In the genomic region with DNA sequence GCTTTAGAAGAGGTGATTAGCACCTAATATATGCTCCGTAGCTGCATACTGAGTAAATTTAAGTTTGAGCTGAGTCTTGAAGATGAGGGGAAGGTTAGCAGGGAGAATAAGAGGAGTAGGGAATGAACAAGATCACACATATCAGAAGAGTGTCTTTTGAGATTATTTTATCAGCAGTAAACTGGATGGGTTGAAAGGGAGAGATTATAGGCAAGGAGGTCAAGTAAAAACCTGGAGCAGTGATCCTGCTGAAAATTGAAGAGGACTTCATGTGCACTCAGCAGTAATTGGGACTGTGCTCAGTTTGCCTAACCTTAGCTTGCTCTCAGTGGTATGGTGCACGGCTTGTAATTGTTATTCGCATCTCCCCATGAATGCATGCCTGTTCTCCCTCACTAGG, we compare ENCODE assay signal across 20 cellular contexts.
DNase-seq lines count a peak whose midpoint lies in the region; ATAC-seq, FAIRE-seq and TF ChIP-seq lines count a peak whose summit lies in the region.
"Had no signal": no experiment of that assay in that cellular context is flagged by ENCODE, and none has a peak within 500 bp of the region (broad histone marks: within the 10 kb centered on the region; RNA-seq: fewer than 3 reads in every experiment).

No MANE protein-coding gene starts in this region.

- no peak for TF ChIP-seq EP300 in suprapubic skin (IDR thresholded peaks at IDR 0.05)

- H3K4me2 ChIP-seq in neural progenitor cell = no peak overlapping the region
- H3K4me2 ChIP-seq: BLaER1 had no signal

- no peak for TF ChIP-seq POLR2A in GM12892 (IDR thresholded peaks at IDR 0.05; ENCODE audit: low read depth, low read length)
- TF ChIP-seq POLR2A in suprapubic skin (IDR thresholded peaks at IDR 0.05) = no peak

- H3K9me3 Mint-ChIP-seq in chondrocyte (ENCODE audit: low read depth) (no peaks in the 10 kb centered on the region), neural progenitor cell (no peaks in the 10 kb centered on the region), nephron progenitor cell (no peaks in the 10 kb centered on the region)
- H3K9me3 Mint-ChIP-seq: CD8-positive, alpha-beta T cell; HFFc6 had no signal

- no peaks in the 10 kb centered on the region for H3F3A ChIP-seq in neural progenitor cell (ENCODE audit: low read depth)

- no peak for TF ChIP-seq CTCF in chondrocyte (IDR thresholded peaks at IDR 0.05)
- no peak for TF ChIP-seq CTCF in neural progenitor cell (IDR thresholded peaks at IDR 0.05)
- TF ChIP-seq CTCF in heart right ventricle (IDR thresholded peaks at IDR 0.05) = no peak
- no peak for TF ChIP-seq CTCF in suprapubic skin (IDR thresholded peaks at IDR 0.05)
- TF ChIP-seq CTCF in nephron progenitor cell (IDR thresholded peaks at IDR 0.05) = no peak

- H3K36me3 ChIP-seq in neural progenitor cell (no peaks in the 10 kb centered on the region), heart right ventricle (no peaks in the 10 kb centered on the region), suprapubic skin (no peaks in the 10 kb centered on the region)
- H3K36me3 ChIP-seq: BLaER1, SJSA1 had no signal

- H4K20me1 ChIP-seq in neural progenitor cell (ENCODE audit: low read depth) = no peaks in the 10 kb centered on the region
- H4K20me1 ChIP-seq: BLaER1 had no signal

- H3K9ac ChIP-seq in neural progenitor cell = no peak overlapping the region
- H3K9ac ChIP-seq: BLaER1 had no signal

- peaks cover 8% of the 10 kb centered on the region for H3K4me1 ChIP-seq in neural progenitor cell
- H3K4me1 ChIP-seq in heart right ventricle = peaks cover 10 to 54% (median 27%) of the 10 kb centered on the region in 9 donors
- H3K4me1 ChIP-seq in suprapubic skin = peaks cover 27% of the 10 kb centered on the region

- H3K4me1 Mint-ChIP-seq in chondrocyte (ENCODE audit: low read depth) (peaks cover 79% of the 10 kb centered on the region), neural progenitor cell (peaks cover 15% of the 10 kb centered on the region), nephron progenitor cell (peaks cover 17% of the 10 kb centered on the region)

- no peak overlapping the region for H3K27ac ChIP-seq in neural progenitor cell
- H3K27ac ChIP-seq in heart right ventricle = no peak overlapping the region
- no peak overlapping the region for H3K27ac ChIP-seq in suprapubic skin
- H3K27ac ChIP-seq: BLaER1, SJSA1 had no signal

- WGBS in heart right ventricle, 2 donors = 82 to 93% methylated on average over 3 of the region's 3 CpGs
- 90% methylated on average over 3 of the region's 3 CpGs for WGBS in suprapubic skin

- H3K4me3 ChIP-seq in neural progenitor cell (no peak overlapping the region), heart right ventricle (no peak overlapping the region), suprapubic skin (no peak overlapping the region)
- H3K4me3 ChIP-seq: BLaER1, GM12878, SJSA1 had no signal

- H3K27me3 ChIP-seq in neural progenitor cell = no peaks in the 10 kb centered on the region
- H3K27me3 ChIP-seq in heart right ventricle = no peaks in the 10 kb centered on the region
- H3K27me3 ChIP-seq in suprapubic skin = no peaks in the 10 kb centered on the region
- H3K27me3 ChIP-seq: BLaER1, SJSA1 had no signal

- peak; percentile 64 for FAIRE-seq in GM12892 (lab: Jason Lieb, UNC)
- FAIRE-seq: A204.1, D721Med, GM12878 had no signal

- H3K4me3 Mint-ChIP-seq in chondrocyte (ENCODE audit: unreplicated experiment) (no peak overlapping the region), neural progenitor cell (no peak overlapping the region), nephron progenitor cell (no peak overlapping the region)
- H3K4me3 Mint-ChIP-seq: CD8-positive, alpha-beta T cell; HFFc6 had no signal

- H3K79me2 ChIP-seq in neural progenitor cell (ENCODE audit: low read depth) = no peaks in the 10 kb centered on the region

- intact Hi-C loops in heart right ventricle (cut with DNase I) = no loop called here

- H3K36me3 Mint-ChIP-seq in chondrocyte (ENCODE audit: low read depth) = no peaks in the 10 kb centered on the region
- no peaks in the 10 kb centered on the region for H3K36me3 Mint-ChIP-seq in neural progenitor cell
- H3K36me3 Mint-ChIP-seq in nephron progenitor cell (ENCODE audit: low read depth) = no peaks in the 10 kb centered on the region
- H3K36me3 Mint-ChIP-seq: CD8-positive, alpha-beta T cell had no signal

- no peaks in the 10 kb centered on the region for H3K27me3 Mint-ChIP-seq in chondrocyte (ENCODE audit: low read depth)
- H3K27me3 Mint-ChIP-seq in neural progenitor cell (ENCODE audit: insufficient read depth, low read depth) = no peaks in the 10 kb centered on the region
- no peaks in the 10 kb centered on the region for H3K27me3 Mint-ChIP-seq in nephron progenitor cell (ENCODE audit: low read depth, poor library complexity)

- no peak for DNase-seq in GM12892 (ENCODE audit: insufficient read length)
- peak; percentile 72 for DNase-seq in OCI-M2 (lab: John Stamatoyannopoulos, UW; ENCODE audit: unreplicated experiment)
- DNase-seq in chondrocyte (ENCODE audit: low spot score) = no peak
- DNase-seq in neural progenitor cell (ENCODE audit: low spot score) = no peak
- DNase-seq in heart right ventricle = no peak
- no peak for DNase-seq in HuH-7.5 (ENCODE audit: low spot score)
- DNase-seq in suprapubic skin (ENCODE audit: low spot score in 2 of 2) = no peak
- no peak for DNase-seq in nephron progenitor cell
- DNase-seq: CD8-positive, alpha-beta T cell; GDM1; HFFc6; NCI-H1105 treated with DMSO at 0.1 percent for 48 hours; NCI-H187 treated with DMSO at 0.1 percent for 48 hours; NCI-H446 treated with DMSO at 0.1 percent for 48 hours; NCI-H774 had no signal

- H3K27ac Mint-ChIP-seq in chondrocyte (ENCODE audit: unreplicated experiment) (peak overlapping the region; percentile 55), neural progenitor cell (no peak overlapping the region), nephron progenitor cell (no peak overlapping the region)
- H3K27ac Mint-ChIP-seq: CD8-positive, alpha-beta T cell; HFFc6 had no signal

- H2AFZ ChIP-seq in neural progenitor cell (replicated peaks) = peak overlapping the region; percentile 1

- no peak for ATAC-seq in heart right ventricle
- ATAC-seq: CD8-positive, alpha-beta T cell; GM12878 had no signal

- H3K9me3 ChIP-seq in neural progenitor cell (ENCODE audit: low read depth) = no peaks in the 10 kb centered on the region
- no peaks in the 10 kb centered on the region for H3K9me3 ChIP-seq in heart right ventricle
- H3K9me3 ChIP-seq in suprapubic skin = no peaks in the 10 kb centered on the region
- H3K9me3 ChIP-seq: BLaER1, SJSA1 had no signal
